Comparison of ENCODE assay signal across 25 cellular contexts in the genomic region with DNA sequence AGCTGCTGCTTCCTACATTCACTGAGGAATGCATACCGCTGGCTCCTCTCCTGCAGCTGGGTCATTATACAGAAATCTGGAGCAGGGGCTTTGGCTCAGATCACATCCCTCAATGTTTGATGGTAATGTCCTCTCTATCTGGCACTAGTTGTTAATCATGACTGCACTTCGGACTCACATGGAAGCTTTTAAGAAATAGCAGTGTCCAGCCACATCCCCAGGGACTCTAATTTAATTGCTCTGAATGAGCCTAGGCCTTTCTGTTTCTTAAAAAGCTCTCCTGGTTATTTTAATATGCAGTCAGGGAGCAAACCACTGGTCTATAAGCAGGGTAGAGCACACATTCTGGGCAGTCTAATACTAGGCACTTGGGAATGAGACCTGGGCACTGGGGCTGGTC. TPM values are rescaled to one million over a fixed set of nuclear protein-coding genes. Genes with fewer than 3 reads are reported as not detected.
"Had no signal": no experiment of that assay in that cellular context is flagged by ENCODE, and none has a peak within 500 bp of the region (broad histone marks: within the 10 kb centered on the region; RNA-seq: fewer than 3 reads in every experiment).

No MANE protein-coding gene starts in this region.

- H3K36me3 ChIP-seq: neural progenitor cell, ovary, right atrium auricular region, sigmoid colon, stomach, thoracic aorta, transverse colon had no signal

- H3K9me3 ChIP-seq: ovary, right atrium auricular region, sigmoid colon, stomach, thoracic aorta, transverse colon had no signal

- H3K4me3 ChIP-seq: hepatocyte, lung, neural progenitor cell, ovary, right atrium auricular region, sigmoid colon, stomach, thoracic aorta, transverse colon had no signal

- DNase-seq: effector CD4-positive, alpha-beta T cell; endodermal cell; erythroblast; foreskin melanocyte; head of caudate nucleus; kidney; left cardiac atrium; left ventricle myocardium superior; mesenchymal stem cell; midbrain; nucleus accumbens; ovary; sigmoid colon; small intestine; stimulated activated CD4-positive, alpha-beta T cell treated with anti-CD3 and anti-CD28 coated beads, Interleukin-12 subunit alpha, Interleukin-12 subunit beta, amount 100 ng/mL, for 4 hours; stimulated activated naive CD4-positive, alpha-beta T cell; stomach; substantia nigra; transverse colon had no signal

- H3K27me3 ChIP-seq: hepatocyte, neural progenitor cell, ovary, right atrium auricular region, sigmoid colon, stomach, transverse colon had no signal

- H3K4me1 ChIP-seq: neural progenitor cell, right atrium auricular region, sigmoid colon, stomach had no signal

RNA-seq across cellular contexts. Expression of gene MYRIP, which starts 25.7 kb away (rescaled TPM):
- total RNA-seq: natural killer cell treated with Interleukin-12 subunit alpha and Interleukin-12 subunit beta and Interleukin-15 and Interleukin-18, amount 100 ng/mL, for 72 hours had no signal
- polyA plus RNA-seq: hepatocyte had no signal
